In the genomic region with DNA sequence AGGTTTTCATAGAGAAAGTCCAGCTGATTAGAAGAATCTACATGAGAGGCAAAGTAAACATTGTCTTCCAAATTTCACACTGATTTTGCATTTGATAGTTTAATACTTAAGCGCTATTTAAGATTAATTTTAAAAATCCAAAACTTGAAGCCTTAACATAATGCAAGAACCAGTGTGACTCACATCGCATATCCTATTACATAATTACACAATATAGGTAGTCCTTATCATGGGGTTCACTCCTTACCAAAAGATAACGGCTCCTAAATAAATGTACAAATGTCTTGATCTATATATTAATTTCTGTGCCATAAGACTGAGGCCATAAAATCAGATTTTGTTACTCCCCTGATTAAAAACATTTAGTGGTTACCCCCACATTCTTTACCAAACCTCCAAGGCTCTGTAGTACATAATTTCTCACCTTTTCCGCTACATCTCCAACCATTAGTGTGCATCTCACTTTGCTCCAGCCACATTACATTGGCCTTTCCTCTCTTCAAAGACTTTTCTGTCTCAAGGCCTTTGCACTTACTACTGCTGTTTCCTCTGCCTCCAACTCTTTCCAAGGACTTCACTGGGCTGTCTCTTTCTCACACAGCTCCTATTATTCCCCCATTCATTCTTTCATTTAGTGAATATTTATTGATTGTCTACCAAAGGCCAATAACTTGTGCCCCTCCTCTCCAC, we compare ENCODE assay signal across 8 cellular contexts. TPM values are rescaled to one million over a fixed set of nuclear protein-coding genes. Genes with fewer than 3 reads are reported as not detected.
DNase-seq lines count a peak whose midpoint lies in the region; FAIRE-seq and TF ChIP-seq lines count a peak whose summit lies in the region.

No MANE protein-coding gene starts in this region.

- no peak for FAIRE-seq in urothelium cell line (lab: Jason Lieb, UNC)

- no peaks in the 10 kb centered on the region for H3K9me3 Mint-ChIP-seq in MCF 10A (ENCODE audit: unreplicated experiment)

- peak overlapping the region; percentile 100 for H3K27ac Mint-ChIP-seq in MCF 10A (ENCODE audit: low read depth, unreplicated experiment)

- H3K9me3 ChIP-seq in HUES6 (ENCODE audit: control insufficient read depth, insufficient read depth, low read depth, low read length) (no peaks in the 10 kb centered on the region), mucosa of rectum (ENCODE audit: control insufficient read depth in 2 of 2, low read length in 2 of 2) (no peaks in the 10 kb centered on the region)

- DNase-seq in MCF 10A (ENCODE audit: unreplicated experiment) (peak; percentile 39), urothelium cell line (ENCODE audit: low spot score) (no peak), head of caudate nucleus (no peak), GM20000 (ENCODE audit: low spot score) (no peak), middle frontal gyrus (ENCODE audit: extremely low spot score, low spot score) (no peak)

- intact Hi-C loops in MCF 10A (cut with micrococcal nuclease) = loop anchor here (1.0 to 10.0 kb wide), 3 partner anchors 352 to 1643 kb away; partner anchors contain the start of gene RGMB
- intact Hi-C loops in head of caudate nucleus (cut with DNase I) = loop anchor here (10.0 kb wide), 1 partner anchor 1593 kb away; the partner anchor contains the start of gene RGMB

- no peaks in the 10 kb centered on the region for H3K27me3 Mint-ChIP-seq in MCF 10A (ENCODE audit: insufficient read depth, unreplicated experiment)

- CTCF ChIA-PET in MCF 10A (lab: Yijun Ruan, JAX) = interaction anchor here (0.9 to 1.9 kb wide), 7 partner anchors 16 to 1646 kb away, joined by 3 to 10 read pairs (median 5); no protein-coding TSS in a partner anchor

- POLR2A ChIA-PET in MCF 10A (lab: Yijun Ruan, JAX) = interaction anchor here (0.6 to 3.6 kb wide), 13 partner anchors 10 to 1797 kb away, joined by 3 to 21 read pairs (median 4); partner anchors contain the start of gene ERAP1

- peak overlapping the region; percentile 80 for H3K9ac ChIP-seq in HUES6 (ENCODE audit: low read length)
- H3K9ac ChIP-seq in mucosa of rectum (ENCODE audit: low read depth in 1 of 2, low read length in 2 of 2) = peak overlapping the region; percentile 85 to 87

- no peak for TF ChIP-seq CTCF in MCF 10A (IDR thresholded peaks at IDR 0.05; ENCODE audit: unreplicated experiment)
- no peak for TF ChIP-seq CTCF in GM20000 (IDR thresholded peaks at IDR 0.05; ENCODE audit: extremely low read depth, missing control alignments)

- H3K36me3 ChIP-seq in ACC112 (ENCODE audit: insufficient read depth, low read length) (peaks cover 14% of the 10 kb centered on the region), HUES6 (ENCODE audit: control insufficient read depth, insufficient read depth, low read length) (peaks cover 24% of the 10 kb centered on the region), mucosa of rectum (ENCODE audit: control insufficient read depth in 2 of 2, insufficient read depth in 2 of 2, low read length in 2 of 2) (peaks cover 18 to 21% of the 10 kb centered on the region in 2 donors)

- no peak overlapping the region for H2AFZ ChIP-seq in ACC112 (ENCODE audit: low read length, unreplicated experiment)

- peaks cover 14% of the 10 kb centered on the region for H3K4me1 ChIP-seq in ACC112 (ENCODE audit: control insufficient read depth, insufficient read depth, low read length, unreplicated experiment)
- H3K4me1 ChIP-seq in HUES6 (ENCODE audit: control insufficient read depth, insufficient read depth, low read length) = 0 out of 2 replicates have a peak, but pooled peaks cover 8% of the 10 kb centered on the region
- peaks cover 5 to 9% of the 10 kb centered on the region in 2 donors for H3K4me1 ChIP-seq in mucosa of rectum (ENCODE audit: control insufficient read depth in 2 of 2, insufficient read depth in 2 of 2, low read length in 2 of 2)

- H3K79me2 ChIP-seq in ACC112 (ENCODE audit: control insufficient read depth, insufficient read depth, low read length, unreplicated experiment) = peaks cover 62% of the 10 kb centered on the region

- peak overlapping the region; percentile 77 for H3K4me3 Mint-ChIP-seq in MCF 10A (ENCODE audit: unreplicated experiment)

- peak overlapping the region; percentile 80; the same call in 1 of the 2 replicates for H3K27ac ChIP-seq in ACC112 (ENCODE audit: low read depth, low read length)
- no peak overlapping the region for H3K27ac ChIP-seq in HUES6 (ENCODE audit: low read depth, low read length)
- H3K27ac ChIP-seq in mucosa of rectum (ENCODE audit: low read depth in 2 of 2, low read length in 2 of 2) = no peak overlapping the region

- H3K4me3 ChIP-seq in ACC112 (ENCODE audit: low read depth, low read length) (peak overlapping the region; percentile 87), HUES6 (ENCODE audit: low read depth, low read length) (peak overlapping the region; percentile 97), mucosa of rectum (ENCODE audit: low read length in 2 of 2) (peak overlapping the region; percentile 96 to 99)

- H3K27me3 ChIP-seq in ACC112 (ENCODE audit: insufficient read depth, low read length) (no peaks in the 10 kb centered on the region), HUES6 (ENCODE audit: control insufficient read depth, insufficient read depth, low read length) (peaks cover 8% of the 10 kb centered on the region; the same call in 1 of the 2 replicates), mucosa of rectum (ENCODE audit: control insufficient read depth in 2 of 2, insufficient read depth in 2 of 2, low read length in 2 of 2) (no peaks in the 10 kb centered on the region)

- peaks cover 29% of the 10 kb centered on the region for H3K4me1 Mint-ChIP-seq in MCF 10A (ENCODE audit: insufficient read depth, unreplicated experiment)

- BruUV-seq in MCF 10A (replicated peaks; lab: Mats Ljungman, UMichigan) = no TSS peak

- peaks cover 44% of the 10 kb centered on the region for H3K36me3 Mint-ChIP-seq in MCF 10A (ENCODE audit: insufficient read depth, unreplicated experiment)

RNA-seq across cellular contexts. Expression of gene RIOK2, which starts 1.0 kb away (rescaled TPM):
- 45.7 and 50.9 TPM in 2 replicates for total RNA-seq in MCF 10A (2022)

RNA-seq across cellular contexts. Expression of gene LIX1, which starts 39.6 kb away (rescaled TPM):
- not detected in 2 replicates for total RNA-seq in MCF 10A (2022)
